9 cellular contexts compared by ENCODE assay signal in the genomic region with DNA sequence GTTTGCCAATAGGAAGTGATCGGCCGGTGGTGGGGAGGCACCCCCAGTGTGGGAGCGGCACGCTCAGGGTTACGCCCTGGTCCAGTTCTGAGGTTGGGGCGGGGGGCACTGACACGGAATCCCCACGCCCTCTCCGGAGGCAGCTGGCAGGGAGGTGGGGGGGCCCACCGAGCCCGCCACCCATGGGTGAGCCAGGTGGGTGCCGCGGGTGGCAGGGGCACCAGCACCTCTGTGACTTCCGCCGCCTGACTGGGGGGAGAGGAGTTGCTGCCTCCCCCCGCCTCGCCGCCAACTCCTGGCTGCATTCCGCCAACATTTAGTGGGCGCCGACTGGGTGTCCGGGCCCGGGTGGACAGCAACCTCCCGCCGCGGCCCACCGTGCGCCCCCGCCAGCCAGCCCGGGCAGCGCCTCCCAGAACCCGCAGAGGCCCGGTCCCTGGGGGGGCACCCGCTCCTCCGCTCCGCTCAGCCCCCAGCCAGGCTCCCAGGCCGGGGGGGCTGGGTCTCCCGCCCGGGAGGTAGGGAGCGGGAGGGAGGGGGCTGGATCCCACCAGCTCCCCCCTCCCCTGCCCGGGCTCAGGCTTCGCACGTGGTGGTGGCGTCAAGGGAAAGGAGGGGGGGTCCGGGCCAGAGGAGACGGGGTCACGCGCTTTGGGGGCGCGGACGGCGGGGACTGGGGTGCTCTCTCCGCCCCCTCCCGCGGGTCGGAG. TPM values are rescaled to one million over a fixed set of nuclear protein-coding genes. Genes with fewer than 3 reads are reported as not detected.
DNase-seq lines count a peak whose midpoint lies in the region; ATAC-seq and FAIRE-seq lines count a peak whose summit lies in the region.
"Had no signal": no experiment of that assay in that cellular context is flagged by ENCODE, and none has a peak within 500 bp of the region (broad histone marks: within the 10 kb centered on the region; RNA-seq: fewer than 3 reads in every experiment).

No MANE protein-coding gene starts in this region.

- H3K9me3 Mint-ChIP-seq in activated CD8-positive, alpha-beta memory T cell treated with anti-CD3 and anti-CD28 coated beads, Interleukin-2, amount 10 ng/mL, durations not matched to agents 7 days and 5 days (ENCODE audit: low read depth), result no peaks in the 10 kb centered on the region
- no peaks in the 10 kb centered on the region for H3K9me3 Mint-ChIP-seq in naive B cell
- H3K9me3 Mint-ChIP-seq: activated naive CD4-positive, alpha-beta T cell treated with anti-CD3 and anti-CD28 coated beads, Interleukin-2, amount 50 U/mL, for 72 hours had no signal

- peak; percentile 57 for FAIRE-seq in HTR-8/SVneo (lab: Jason Lieb, UNC)
- no peak for FAIRE-seq in urothelium cell line (lab: Jason Lieb, UNC)

- H3K27me3 Mint-ChIP-seq in activated CD8-positive, alpha-beta memory T cell treated with anti-CD3 and anti-CD28 coated beads, Interleukin-2, amount 10 ng/mL, durations not matched to agents 7 days and 5 days, result no peaks in the 10 kb centered on the region
- H3K27me3 Mint-ChIP-seq in naive B cell, result no peaks in the 10 kb centered on the region

- H3K36me3 Mint-ChIP-seq in activated CD8-positive, alpha-beta memory T cell treated with anti-CD3 and anti-CD28 coated beads, Interleukin-2, amount 10 ng/mL, durations not matched to agents 7 days and 5 days, result peaks cover 10% of the 10 kb centered on the region
- H3K36me3 Mint-ChIP-seq in naive B cell, result no peaks in the 10 kb centered on the region
- H3K36me3 Mint-ChIP-seq: activated naive CD4-positive, alpha-beta T cell treated with anti-CD3 and anti-CD28 coated beads, Interleukin-2, amount 50 U/mL, for 72 hours had no signal

- H3K27ac Mint-ChIP-seq in activated CD8-positive, alpha-beta memory T cell treated with anti-CD3 and anti-CD28 coated beads, Interleukin-2, amount 10 ng/mL, durations not matched to agents 7 days and 5 days, result peak overlapping the region; percentile 80
- peak overlapping the region in 2 of 6 donors; percentile 59 to 84 for H3K27ac Mint-ChIP-seq in naive B cell

- H3K4me3 Mint-ChIP-seq in activated CD8-positive, alpha-beta memory T cell treated with anti-CD3 and anti-CD28 coated beads, Interleukin-2, amount 10 ng/mL, durations not matched to agents 7 days and 5 days, result peak overlapping the region; percentile 85
- H3K4me3 Mint-ChIP-seq in naive B cell, result peak overlapping the region; percentile 24 to 89 (median 60)

- DNase-seq in NCI-H1417 (lab: John Stamatoyannopoulos, UW) (peak in 2 of 3 experiments; percentile 58 to 63), NCI-H1417 treated with DMSO at 0.1 percent for 48 hours (lab: John Stamatoyannopoulos, UW) (no peak), HTR-8/SVneo (ENCODE audit: insufficient read length, low spot score) (no peak), fibroblast of gingiva (ENCODE audit: low read depth) (peak; percentile 30), naive B cell (peak; percentile 54), urothelium cell line (ENCODE audit: low spot score) (peak; percentile 33)
- DNase-seq in activated CD8-positive, alpha-beta memory T cell treated with anti-CD3 and anti-CD28 coated beads, Interleukin-2, amount 10 ng/mL, durations not matched to agents 7 days and 5 days, result peak; percentile 74

- peaks cover 49% of the 10 kb centered on the region for H3K4me1 Mint-ChIP-seq in activated CD8-positive, alpha-beta memory T cell treated with anti-CD3 and anti-CD28 coated beads, Interleukin-2, amount 10 ng/mL, durations not matched to agents 7 days and 5 days
- peaks cover 16 to 38% (median 29%) of the 10 kb centered on the region in 3 donors for H3K4me1 Mint-ChIP-seq in naive B cell

- no peak for ATAC-seq in activated CD8-positive, alpha-beta memory T cell treated with anti-CD3 and anti-CD28 coated beads, Interleukin-2, amount 10 ng/mL, durations not matched to agents 7 days and 5 days
- ATAC-seq in naive B cell (ENCODE audit: low read depth in 2 of 2) (no peak), GM21390 (IDR thresholded peaks at IDR 0.05; ENCODE audit: unreplicated experiment) (no peak)

- CTCF ChIA-PET in activated CD8-positive, alpha-beta memory T cell treated with anti-CD3 and anti-CD28 coated beads, Interleukin-2, amount 10 ng/mL, durations not matched to agents 7 days and 5 days (lab: Charles Lee), result interaction anchor here (0.8 to 2.4 kb wide), 3 partner anchors 24 to 75 kb away, joined by 3 to 14 read pairs (median 3); no protein-coding TSS in a partner anchor

RNA-seq across cellular contexts. Expression of a gene that starts 2.0 kb away (rescaled TPM):
- total RNA-seq in activated CD8-positive, alpha-beta memory T cell treated with anti-CD3 and anti-CD28 coated beads, Interleukin-2, amount 10 ng/mL, durations not matched to agents 7 days and 5 days, result 10 to 100 TPM; 67.4 to 72.6 TPM
- polyA plus RNA-seq in naive B cell (ENCODE audit: low read depth in 6 of 6), result 10 to 100 TPM; 13.5 to 41.2 (median 21.2) TPM

RNA-seq across cellular contexts. Expression of a gene that starts 57.2 kb away (rescaled TPM):
- total RNA-seq in activated CD8-positive, alpha-beta memory T cell treated with anti-CD3 and anti-CD28 coated beads, Interleukin-2, amount 10 ng/mL, durations not matched to agents 7 days and 5 days, result 10 to 100 TPM; 34.0 to 39.4 TPM
- 10 to 100 TPM in 1 of 6 donors, 1 to 10 TPM in 5; 5.1 to 12.1 (median 6.1) TPM for polyA plus RNA-seq in naive B cell (ENCODE audit: low read depth in 6 of 6)

RNA-seq across cellular contexts. Expression of a gene that starts 59.2 kb away (rescaled TPM):
- 100 to 1,000 TPM; 201 to 238 TPM for total RNA-seq in activated CD8-positive, alpha-beta memory T cell treated with anti-CD3 and anti-CD28 coated beads, Interleukin-2, amount 10 ng/mL, durations not matched to agents 7 days and 5 days
- 10 to 100 TPM; 50.3 to 88.0 (median 69.5) TPM for polyA plus RNA-seq in naive B cell (ENCODE audit: low read depth in 6 of 6)

Comparison
In these comparisons a context has a peak if more than half of its experiments do, and no peak if none do; other contexts are left out.
1. DNase-seq: peak in NCI-H1417 (2 of 3), activated CD8-positive, alpha-beta memory T cell treated with anti-CD3 and anti-CD28 coated beads, Interleukin-2, amount 10 ng/mL, durations not matched to agents 7 days and 5 days (single experiment), fibroblast of gingiva (single experiment), naive B cell (single experiment) and urothelium cell line (single experiment); none in NCI-H1417 treated with DMSO at 0.1 percent for 48 hours (single experiment) and HTR-8/SVneo (single experiment).